22 cellular contexts compared by ENCODE assay signal in genomic region chr13:44902793-44903192, GRCh38.
DNase-seq lines count a peak whose midpoint lies in the region; ATAC-seq, FAIRE-seq and TF ChIP-seq lines count a peak whose summit lies in the region.
"Had no signal": no experiment of that assay in that cellular context is flagged by ENCODE, and none has a peak within 500 bp of the region (broad histone marks: within the 10 kb centered on the region; RNA-seq: fewer than 3 reads in every experiment).

No MANE protein-coding gene starts in this region.

- H3K36me3 ChIP-seq in GM23248 (ENCODE audit: low read depth) = no peaks in the 10 kb centered on the region
- H3K36me3 ChIP-seq in mucosa of rectum (ENCODE audit: control insufficient read depth in 2 of 2, insufficient read depth in 2 of 2, low read length in 2 of 2) = no peaks in the 10 kb centered on the region
- no peaks in the 10 kb centered on the region for H3K36me3 ChIP-seq in gastrocnemius medialis
- H3K36me3 ChIP-seq in mesendoderm (ENCODE audit: control insufficient read depth, insufficient read depth, low read length) = no peaks in the 10 kb centered on the region
- H3K36me3 ChIP-seq: BLaER1 treated with 17β-estradiol and CSF1 and Interleukin-3, amounts not matched to agents 10 nM and 100 nM; breast epithelium had no signal

- no peak overlapping the region for H3K4me3 Mint-ChIP-seq in chondrocyte (ENCODE audit: unreplicated experiment)
- H3K4me3 Mint-ChIP-seq: type B pancreatic cell had no signal

- H3K4me1 ChIP-seq in GM23248 (ENCODE audit: insufficient read depth) (peaks cover 37% of the 10 kb centered on the region), mucosa of rectum (ENCODE audit: control insufficient read depth in 2 of 2, insufficient read depth in 2 of 2, low read length in 2 of 2) (peaks cover 6 to 8% of the 10 kb centered on the region in 2 donors), gastrocnemius medialis (peaks cover 47 to 56% of the 10 kb centered on the region in 2 donors), mesendoderm (ENCODE audit: control insufficient read depth, low read depth, low read length) (no peaks in the 10 kb centered on the region)
- H3K4me1 ChIP-seq: BLaER1 treated with 17β-estradiol and CSF1 and Interleukin-3, amounts not matched to agents 10 nM and 100 nM had no signal

- DNase-seq in GM23248 (no peak), chondrocyte (ENCODE audit: low spot score) (no peak), gastrocnemius medialis (no peak), mesendoderm (no peak), urothelium cell line (ENCODE audit: low spot score) (no peak)
- no peak for DNase-seq in activated naive CD4-positive, alpha-beta T cell treated with anti-CD3 and anti-CD28 coated beads, Interleukin-2, amount 50 U/mL, for 72 hours (ENCODE audit: low spot score in 2 of 2)
- DNase-seq: activated CD4-positive, alpha-beta T cell treated with anti-CD3 and anti-CD28 coated beads for 48 hours; NCI-H1417 treated with DMSO at 0.1 percent for 48 hours; NCI-H2171 treated with DMSO at 0.1 percent for 48 hours; NCI-H69; SHP77; T-helper 1 cell had no signal

- TF ChIP-seq POLR2A in gastrocnemius medialis (IDR thresholded peaks at IDR 0.05) = no peak

- H3K9me3 Mint-ChIP-seq in chondrocyte (ENCODE audit: low read depth) = no peaks in the 10 kb centered on the region
- H3K9me3 Mint-ChIP-seq in activated naive CD4-positive, alpha-beta T cell treated with anti-CD3 and anti-CD28 coated beads, Interleukin-2, amount 50 U/mL, for 72 hours = no peaks in the 10 kb centered on the region
- H3K9me3 Mint-ChIP-seq: activated T-helper 2 cell treated with anti-CD3 and anti-CD28 coated beads, Interferon-gamma antibody, Interleukin-2, Interleukin-4, amounts not matched to agents 10 μg/mL and 5 μg/mL and 100 μg/mL, durations not matched to agents 14 hours and 24 hours and 36 hours had no signal

- no peak overlapping the region for H3K56ac ChIP-seq in mesendoderm (ENCODE audit: low read length)

- H3K27me3 ChIP-seq in GM23248 (replicated peaks; ENCODE audit: insufficient read depth) (no peaks in the 10 kb centered on the region), mucosa of rectum (ENCODE audit: control insufficient read depth in 2 of 2, insufficient read depth in 2 of 2, low read length in 2 of 2) (no peaks in the 10 kb centered on the region), gastrocnemius medialis (no peaks in the 10 kb centered on the region), mesendoderm (ENCODE audit: insufficient read depth, low read length, poor library complexity) (no peaks in the 10 kb centered on the region)
- H3K27me3 ChIP-seq: BLaER1 treated with 17β-estradiol and CSF1 and Interleukin-3, amounts not matched to agents 10 nM and 100 nM; breast epithelium had no signal

- H3K79me2 ChIP-seq in GM23248 (ENCODE audit: insufficient read depth) (no peaks in the 10 kb centered on the region), mesendoderm (ENCODE audit: control insufficient read depth, insufficient read depth, low read length) (no peaks in the 10 kb centered on the region)

- no peak overlapping the region for H2AK5ac ChIP-seq in mesendoderm (ENCODE audit: low read length)

- H3K27ac ChIP-seq in GM23248 (peak overlapping the region; percentile 95; the same call in 1 of the 2 replicates), mucosa of rectum (ENCODE audit: low read depth in 2 of 2, low read length in 2 of 2) (peak overlapping the region; percentile 74 to 80), gastrocnemius medialis (peak overlapping the region; percentile 82 to 91 (median 86)), mesendoderm (ENCODE audit: low read depth, low read length) (no peak overlapping the region)
- H3K27ac ChIP-seq: BLaER1 treated with 17β-estradiol and CSF1 and Interleukin-3, amounts not matched to agents 10 nM and 100 nM; epithelial cell of prostate had no signal

- no peaks in the 10 kb centered on the region for H3K9me2 ChIP-seq in GM23248 (ENCODE audit: insufficient read depth)

- H4K8ac ChIP-seq in mesendoderm (ENCODE audit: low read depth, low read length) = no peak overlapping the region

- H3K4me2 ChIP-seq in GM23248 (ENCODE audit: unreplicated experiment) (no peak overlapping the region), mesendoderm (ENCODE audit: low read length) (no peak overlapping the region)
- H3K4me2 ChIP-seq: BLaER1 treated with 17β-estradiol and CSF1 and Interleukin-3, amounts not matched to agents 10 nM and 100 nM had no signal

- H2BK120ac ChIP-seq in mesendoderm (ENCODE audit: low read depth, low read length) = no peak overlapping the region

- H3K4ac ChIP-seq in mesendoderm (ENCODE audit: low read depth, low read length) = no peak overlapping the region

- H2BK15ac ChIP-seq in mesendoderm (replicated peaks; ENCODE audit: low read depth) = no peak overlapping the region

- TF ChIP-seq CTCF in chondrocyte (IDR thresholded peaks at IDR 0.05) (no peak), gastrocnemius medialis (IDR thresholded peaks at IDR 0.05 in 4 of 5, conservative IDR thresholded peaks at IDR 0.05 in 1 of 5) (no peak)

- H2AFZ ChIP-seq in GM23248 = no peak overlapping the region

- H3K79me1 ChIP-seq in mesendoderm (ENCODE audit: low read length) = no peaks in the 10 kb centered on the region

- H4K5ac ChIP-seq in mesendoderm (ENCODE audit: low read length) = no peak overlapping the region

- H3K23ac ChIP-seq in mesendoderm (ENCODE audit: low read length) = no peak overlapping the region

- no peaks in the 10 kb centered on the region for H4K20me1 ChIP-seq in GM23248 (ENCODE audit: insufficient read depth)
- H4K20me1 ChIP-seq: BLaER1 treated with 17β-estradiol and CSF1 and Interleukin-3, amounts not matched to agents 10 nM and 100 nM had no signal

- H3K18ac ChIP-seq in mesendoderm (ENCODE audit: low read length) = no peak overlapping the region

- ATAC-seq in gastrocnemius medialis (no peak), GM21717 (IDR thresholded peaks at IDR 0.05; ENCODE audit: unreplicated experiment) (no peak)
- ATAC-seq in activated naive CD4-positive, alpha-beta T cell treated with anti-CD3 and anti-CD28 coated beads, Interleukin-2, amount 50 U/mL, for 72 hours = no peak
- ATAC-seq: HCT116 had no signal

- H3K9me3 ChIP-seq in GM23248 (ENCODE audit: low read depth) (no peaks in the 10 kb centered on the region), mucosa of rectum (ENCODE audit: control insufficient read depth in 2 of 2, low read length in 2 of 2) (no peaks in the 10 kb centered on the region), gastrocnemius medialis (no peaks in the 10 kb centered on the region)
- H3K9me3 ChIP-seq: breast epithelium had no signal

- intact Hi-C loops in gastrocnemius medialis (cut with DNase I; ENCODE audit: low total_unique reads) = loop anchor here (1.0 to 5.0 kb wide), 2 partner anchors 15 to 65 kb away; no protein-coding TSS in a partner anchor

- H3K27ac Mint-ChIP-seq in chondrocyte (ENCODE audit: unreplicated experiment) = peak overlapping the region; percentile 97
- H3K27ac Mint-ChIP-seq in activated naive CD4-positive, alpha-beta T cell treated with anti-CD3 and anti-CD28 coated beads, Interleukin-2, amount 50 U/mL, for 72 hours = no peak overlapping the region
- H3K27ac Mint-ChIP-seq: activated T-helper 2 cell treated with anti-CD3 and anti-CD28 coated beads, Interferon-gamma antibody, Interleukin-2, Interleukin-4, amounts not matched to agents 10 μg/mL and 5 μg/mL and 100 μg/mL, durations not matched to agents 14 hours and 24 hours and 36 hours had no signal

- no peak overlapping the region for H3K9ac ChIP-seq in GM23248
- H3K9ac ChIP-seq in mucosa of rectum (ENCODE audit: low read depth in 1 of 2, low read length in 2 of 2) = no peak overlapping the region
- H3K9ac ChIP-seq in mesendoderm (ENCODE audit: low read length) = no peak overlapping the region
- H3K9ac ChIP-seq: BLaER1 treated with 17β-estradiol and CSF1 and Interleukin-3, amounts not matched to agents 10 nM and 100 nM had no signal

- peaks cover 61% of the 10 kb centered on the region for H3K4me1 Mint-ChIP-seq in chondrocyte (ENCODE audit: low read depth)

- no peaks in the 10 kb centered on the region for H3K36me3 Mint-ChIP-seq in chondrocyte (ENCODE audit: low read depth)
- H3K36me3 Mint-ChIP-seq in activated naive CD4-positive, alpha-beta T cell treated with anti-CD3 and anti-CD28 coated beads, Interleukin-2, amount 50 U/mL, for 72 hours = no peaks in the 10 kb centered on the region
- H3K36me3 Mint-ChIP-seq: type B pancreatic cell had no signal

- no peak for FAIRE-seq in urothelium cell line (lab: Jason Lieb, UNC)
- FAIRE-seq: A204.1, GM19239 had no signal

- no peaks in the 10 kb centered on the region for H3K27me3 Mint-ChIP-seq in chondrocyte (ENCODE audit: low read depth)
- H3K27me3 Mint-ChIP-seq: type B pancreatic cell had no signal

- H3K4me3 ChIP-seq in GM23248 (no peak overlapping the region), mucosa of rectum (ENCODE audit: low read length in 2 of 2) (no peak overlapping the region), gastrocnemius medialis (no peak overlapping the region), mesendoderm (ENCODE audit: low read length) (no peak overlapping the region)
- H3K4me3 ChIP-seq: BLaER1 treated with 17β-estradiol and CSF1 and Interleukin-3, amounts not matched to agents 10 nM and 100 nM; breast epithelium had no signal

- H3F3A ChIP-seq in GM23248 (ENCODE audit: insufficient read depth) = peaks cover 26% of the 10 kb centered on the region

- in situ Hi-C loops in GM23248 (cut with MboI) (no loop called here), gastrocnemius medialis (cut with MboI; ENCODE audit: low sequenced_read_pairs in 4 of 4) (no loop called here)

- 81 to 86% methylated on average over 5 of the region's 5 CpGs for WGBS in GM23248 (ENCODE audit: low coverage in 1 of 2, low lambda C conversion rate in 2 of 2, missing lambda C conversion rate in 2 of 2), 2 experiments
- no CpG with 5 or more reads among the region's 5 CpGs for WGBS in mesendoderm (ENCODE audit: extremely low coverage, insufficient coverage, low lambda C conversion rate)

- H2BK5ac ChIP-seq in mesendoderm (ENCODE audit: low read length) = no peak overlapping the region
